Comparison of ENCODE assay signal across 8 cellular contexts in the genomic region with DNA sequence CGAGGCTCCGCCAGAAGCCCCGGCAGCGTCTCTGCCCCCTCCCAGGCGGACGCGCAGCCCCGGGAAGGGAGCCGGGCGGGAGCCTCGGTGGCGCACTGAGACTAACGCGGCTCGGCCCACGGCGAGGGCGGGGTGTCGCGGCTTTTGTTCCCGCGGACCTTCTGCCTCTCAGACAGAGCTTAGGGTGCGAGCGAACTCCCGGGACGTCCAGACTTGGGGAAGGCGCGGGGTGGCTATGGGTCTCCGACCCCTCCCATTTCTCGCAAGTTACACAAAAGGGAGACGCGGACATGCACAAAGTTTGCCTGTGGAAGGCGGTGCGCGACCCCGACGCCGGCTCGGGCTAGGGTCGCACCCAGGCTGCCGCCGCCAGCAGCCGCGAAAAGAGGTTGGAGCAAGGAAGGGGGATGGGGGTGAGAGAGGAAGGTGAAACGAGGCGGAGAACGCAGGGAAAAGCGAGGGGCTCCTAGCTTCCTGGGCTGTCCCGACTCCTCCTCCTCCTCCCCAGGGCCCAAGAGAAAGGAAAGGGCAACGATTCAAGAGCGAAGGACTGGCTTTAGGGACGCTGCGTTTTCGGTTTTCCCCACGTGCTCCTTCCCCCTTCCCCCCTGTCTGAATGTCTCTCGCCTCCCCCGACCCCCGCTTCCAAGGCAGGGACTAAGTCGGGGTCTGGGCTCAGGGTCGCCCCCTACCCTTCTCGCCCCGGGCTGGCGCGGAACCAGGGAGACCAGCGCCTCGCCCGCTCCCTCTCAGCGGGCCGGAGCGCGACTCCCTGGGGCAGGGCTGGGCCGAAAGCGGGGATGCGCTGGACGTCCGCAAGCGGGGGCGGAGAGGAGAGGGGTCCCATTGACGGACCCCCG. TPM values are rescaled to one million over a fixed set of nuclear protein-coding genes. Genes with fewer than 3 reads are reported as not detected.
A peak's percentile ranks its signal among the peaks of the same experiment; 100 is the strongest.
DNase-seq lines count a peak whose midpoint lies in the region; ATAC-seq and TF ChIP-seq lines count a peak whose summit lies in the region.

No MANE protein-coding gene starts in this region.

- peaks cover 47% of the 10 kb centered on the region for H3K4me1 Mint-ChIP-seq in dendritic cell treated with granulocyte-macrophage colony-stimulating factor and Interleukin-4, amounts not matched to agents 40 ng/mL and 50 ng/mL, for 4 days (ENCODE audit: low read depth)

- peak overlapping the region; percentile 86 for H3K27ac Mint-ChIP-seq in dendritic cell treated with granulocyte-macrophage colony-stimulating factor and Interleukin-4, amounts not matched to agents 40 ng/mL and 50 ng/mL, for 4 days

- no peaks in the 10 kb centered on the region for H3K36me3 ChIP-seq in left lung

- peak; percentile 42 for ATAC-seq in HG02973 (IDR thresholded peaks at IDR 0.05; ENCODE audit: unreplicated experiment)
- peak; percentile 70 for ATAC-seq in left lung

- peaks cover 20% of the 10 kb centered on the region for H3K36me3 Mint-ChIP-seq in dendritic cell treated with granulocyte-macrophage colony-stimulating factor and Interleukin-4, amounts not matched to agents 40 ng/mL and 50 ng/mL, for 4 days (ENCODE audit: low read depth)

- peak overlapping the region; percentile 92 for H3K4me3 Mint-ChIP-seq in dendritic cell treated with granulocyte-macrophage colony-stimulating factor and Interleukin-4, amounts not matched to agents 40 ng/mL and 50 ng/mL, for 4 days

- H3K27ac ChIP-seq in left lung, result peak overlapping the region; percentile 85 to 92

- H3K4me3 ChIP-seq in left lung, result peak overlapping the region; percentile 58 to 90

- H3K27me3 Mint-ChIP-seq in dendritic cell treated with granulocyte-macrophage colony-stimulating factor and Interleukin-4, amounts not matched to agents 40 ng/mL and 50 ng/mL, for 4 days, result peaks cover 14% of the 10 kb centered on the region

- peak; percentile 33 to 37 for DNase-seq in SHP77 (lab: John Stamatoyannopoulos, UW)
- DNase-seq in SHP77 treated with DMSO at 0.1 percent for 48 hours (lab: John Stamatoyannopoulos, UW), result no peak
- DNase-seq in NCI-H2107 treated with DMSO at 0.1 percent for 48 hours (lab: John Stamatoyannopoulos, UW; ENCODE audit: unreplicated experiment), result peak; percentile 38
- DNase-seq in activated CD4-positive, alpha-beta T cell treated with anti-CD3 and anti-CD28 coated beads for 48 hours, result peak; percentile 70
- peak; percentile 67 to 93 for DNase-seq in left lung
- DNase-seq in stimulated activated CD4-positive, alpha-beta T cell treated with anti-CD3 and anti-CD28 coated beads, Interleukin-1b, Interleukin-23, amount 100 ng/mL, for 48 hours, result peak; percentile 37

- no peaks in the 10 kb centered on the region for H3K9me3 ChIP-seq in left lung

- peaks cover 12 to 52% of the 10 kb centered on the region in 2 donors for H3K4me1 ChIP-seq in left lung

- no peak for TF ChIP-seq CTCF in left lung (IDR thresholded peaks at IDR 0.05)

- no peaks in the 10 kb centered on the region for H3K27me3 ChIP-seq in left lung

- intact Hi-C loops in dendritic cell treated with granulocyte-macrophage colony-stimulating factor and Interleukin-4, amounts not matched to agents 40 ng/mL and 50 ng/mL, for 4 days (cut with micrococcal nuclease), result loop anchor here (2.0 to 10.0 kb wide), 4 partner anchors 273 to 565 kb away; a partner anchor contains a TSS
- intact Hi-C loops in left lung (cut with DNase I), result loop anchor here in 1 of 2 donors (5.0 kb wide), 1 partner anchor 278 kb away; no protein-coding TSS in a partner anchor

- H3K9me3 Mint-ChIP-seq in dendritic cell treated with granulocyte-macrophage colony-stimulating factor and Interleukin-4, amounts not matched to agents 40 ng/mL and 50 ng/mL, for 4 days, result no peaks in the 10 kb centered on the region

RNA-seq across cellular contexts. Expression of a gene that starts 0.7 kb away (rescaled TPM):
- 100 to 1,000 TPM; 373 to 521 TPM for total RNA-seq in left lung
